8 cellular contexts compared by ENCODE assay signal in the genomic region with DNA sequence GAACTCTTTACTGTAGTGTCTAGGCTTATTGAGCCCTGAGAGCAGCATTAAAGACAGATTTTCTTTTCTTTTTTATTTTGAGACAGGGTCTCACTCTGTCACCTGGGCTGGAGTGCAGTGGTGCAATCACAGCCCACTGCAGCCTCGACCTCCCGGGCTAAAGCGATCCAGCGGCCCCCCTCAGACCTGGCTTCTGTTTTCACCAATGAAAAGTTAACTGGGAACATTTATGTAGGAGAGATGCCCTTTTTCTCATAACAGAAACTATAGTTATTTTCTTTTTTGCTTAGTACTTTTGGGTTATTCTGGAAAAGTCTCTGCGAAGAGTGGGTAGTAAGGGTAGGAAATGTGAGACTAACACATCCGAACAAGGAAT. TPM values are rescaled to one million over a fixed set of nuclear protein-coding genes. Genes with fewer than 3 reads are reported as not detected.
DNase-seq lines count a peak whose midpoint lies in the region; ATAC-seq, FAIRE-seq and TF ChIP-seq lines count a peak whose summit lies in the region.

No MANE protein-coding gene starts in this region.

- H3K9me3 ChIP-seq in heart right ventricle (no peaks in the 10 kb centered on the region), mammary epithelial cell (replicated peaks; ENCODE audit: insufficient read depth, low read length) (no peaks in the 10 kb centered on the region), mononuclear cell (ENCODE audit: low read depth, low read length) (no peaks in the 10 kb centered on the region), uterus (no peaks in the 10 kb centered on the region)

- H3K79me2 ChIP-seq in mammary epithelial cell (ENCODE audit: insufficient read depth, low read length) = peaks cover 65% of the 10 kb centered on the region

- peak overlapping the region; percentile 79 for H3K4me2 ChIP-seq in mammary epithelial cell (ENCODE audit: insufficient read depth, low read depth, low read length)

- H2AFZ ChIP-seq in mammary epithelial cell (ENCODE audit: low read depth, low read length) = no peak overlapping the region

- 77 to 80% methylated on average over 6 of the region's 6 CpGs for WGBS in heart right ventricle, 2 donors
- WGBS in mammary epithelial cell (ENCODE audit: low coverage, missing lambda C conversion rate) = 65% methylated on average over 6 of the region's 6 CpGs

- TF ChIP-seq CTCF in heart right ventricle (IDR thresholded peaks at IDR 0.05) = no peak
- no peak for TF ChIP-seq CTCF in mammary epithelial cell (conservative IDR thresholded peaks at IDR 0.05 in 1 of 2, IDR thresholded peaks at IDR 0.05 in 1 of 2; ENCODE audit: extremely low read depth in 1 of 2, insufficient read depth in 1 of 2, low read depth in 1 of 2, low read length in 2 of 2)
- TF ChIP-seq CTCF in uterus (IDR thresholded peaks at IDR 0.05) = no peak

- no TSS peak for BruUV-seq in mammary epithelial cell (replicated peaks; lab: Mats Ljungman, UMichigan)

- intact Hi-C loops in heart right ventricle (cut with DNase I) = loop anchor here in 8 of 10 donors (2.0 to 10.0 kb wide), 7 partner anchors 71 to 371 kb away; partner anchors contain the start of genes C16orf95 (in 5 of the 8) and KLHDC4 (in 2 of the 8)
- intact Hi-C loops in left cardiac atrium (cut with DNase I) = loop anchor here in 1 of 2 donors (5.0 to 10.0 kb wide), 2 partner anchors 76 to 241 kb away; partner anchors contain the start of gene C16orf95
- intact Hi-C loops in mammary epithelial cell (cut with micrococcal nuclease) = loop anchor here (1.0 to 2.0 kb wide), 3 partner anchors 76 to 830 kb away; partner anchors contain the start of gene C16orf95
- intact Hi-C loops in uterus (cut with DNase I; ENCODE audit: low total_unique reads) = no loop called here

- peaks cover 0 to 12% (median under 1%) of the 10 kb centered on the region in 9 donors for H3K36me3 ChIP-seq in heart right ventricle
- no peaks in the 10 kb centered on the region for H3K36me3 ChIP-seq in mammary epithelial cell (ENCODE audit: insufficient read depth, low read length)
- no peaks in the 10 kb centered on the region for H3K36me3 ChIP-seq in uterus

- H3K27ac ChIP-seq in heart right ventricle (peak overlapping the region in 5 of 10 donors; percentile 23 to 100 (median 100)), mammary epithelial cell (ENCODE audit: insufficient read depth, low read depth, low read length) (peak overlapping the region; percentile 87), uterus (peak overlapping the region; percentile 12 to 98)

- DNase-seq in heart right ventricle (no peak), left cardiac atrium (no peak), mammary epithelial cell (no peak), uterus (no peak), OCI-M2 (lab: John Stamatoyannopoulos, UW; ENCODE audit: unreplicated experiment) (no peak), GM12892 (ENCODE audit: insufficient read length) (no peak)

- in situ Hi-C loops in mammary epithelial cell (cut with MboI; ENCODE audit: low sequenced_read_pairs in 2 of 2) = loop anchor here in 1 of 2 donors (25.0 kb wide), 1 partner anchor 831 kb away; the partner anchor contains the start of genes FOXC2 and MTHFSD

- FAIRE-seq in GM12892 (lab: Jason Lieb, UNC) = no peak

- H4K20me1 ChIP-seq in mammary epithelial cell (ENCODE audit: insufficient read depth, low read length) = no peaks in the 10 kb centered on the region

- H3K4me3 ChIP-seq in heart right ventricle = peak overlapping the region in 9 of 10 donors; percentile 55 to 85 (median 75)
- H3K4me3 ChIP-seq in mammary epithelial cell (replicated peaks in 1 of 3; ENCODE audit: insufficient read depth in 1 of 3, low read depth in 2 of 3, low read length in 3 of 3) = peak overlapping the region; percentile 68 to 90 (median 84)
- peak overlapping the region; percentile 69 for H3K4me3 ChIP-seq in mononuclear cell (ENCODE audit: low read length)
- peak overlapping the region; percentile 63 to 77 for H3K4me3 ChIP-seq in uterus

- no peak for ATAC-seq in heart right ventricle
- no peak for ATAC-seq in left cardiac atrium
- ATAC-seq in HG03378 (IDR thresholded peaks at IDR 0.05; ENCODE audit: unreplicated experiment) = no peak

- dilution Hi-C loops in mammary epithelial cell (cut with HindIII; ENCODE audit: low sequenced_read_pairs) = no loop called here

- H3K4me1 ChIP-seq in heart right ventricle (peaks cover 10 to 58% (median 41%) of the 10 kb centered on the region in 9 donors), mammary epithelial cell (ENCODE audit: insufficient read depth, low read length) (peaks cover 28% of the 10 kb centered on the region), mononuclear cell (ENCODE audit: insufficient read depth, low read length) (peaks cover 38% of the 10 kb centered on the region), uterus (peaks cover 0 to 5% of the 10 kb centered on the region in 2 donors)

- TF ChIP-seq POLR2A in uterus (IDR thresholded peaks at IDR 0.05) (no peak), GM12892 (IDR thresholded peaks at IDR 0.05; ENCODE audit: low read depth, low read length) (no peak)

- CTCF ChIA-PET in mammary epithelial cell (lab: Charles Lee; ENCODE audit: low non-redundant PET) = no interaction called here

- no peaks in the 10 kb centered on the region for H3K27me3 ChIP-seq in heart right ventricle
- no peaks in the 10 kb centered on the region for H3K27me3 ChIP-seq in mammary epithelial cell (ENCODE audit: insufficient read depth, low read length)
- H3K27me3 ChIP-seq in mononuclear cell (ENCODE audit: insufficient read depth, low read length) = no peaks in the 10 kb centered on the region
- H3K27me3 ChIP-seq in uterus = no peaks in the 10 kb centered on the region

- H3K9ac ChIP-seq in mammary epithelial cell (ENCODE audit: insufficient read depth, low read length) = peak overlapping the region; percentile 91

RNA-seq across cellular contexts. Expression of gene MAP1LC3B, which starts 1.5 kb away (rescaled TPM):
- total RNA-seq in heart right ventricle (100 to 1,000 TPM; 109 to 141 (median 125) TPM), left cardiac atrium (10 to 100 TPM; 82.9 to 90.2 TPM), mammary epithelial cell (100 to 1,000 TPM in 1 of 2 donors, 10 to 100 TPM in 1; 78.5 to 104 TPM), mononuclear cell (63.1 TPM), uterus (10 to 100 TPM; 26.3 to 79.7 (median 58.0) TPM)
- polyA plus RNA-seq in heart right ventricle (100 to 1,000 TPM in 1 of 2 donors, 10 to 100 TPM in 1; 47.0 to 161 TPM), mammary epithelial cell (17.9 TPM)
- 48.4 TPM for polyA minus RNA-seq in mammary epithelial cell
- polyA plus RNA-seq in GM12892 (2012; ENCODE audit: missing spikeins) = 34.6 TPM

RNA-seq across cellular contexts. Expression of gene FBXO31, which starts 10.1 kb away (rescaled TPM):
- total RNA-seq in heart right ventricle = 10 to 100 TPM; 58.3 to 94.3 (median 74.0) TPM
- polyA plus RNA-seq in heart right ventricle = 10 to 100 TPM; 15.1 to 21.4 TPM
- 10 to 100 TPM; 45.6 to 50.8 TPM for total RNA-seq in left cardiac atrium
- total RNA-seq in mammary epithelial cell = 10 to 100 TPM; 31.2 to 36.1 TPM
- polyA plus RNA-seq in mammary epithelial cell = 14.5 TPM
- 25.3 TPM for polyA minus RNA-seq in mammary epithelial cell
- 17.3 TPM for total RNA-seq in mononuclear cell
- total RNA-seq in uterus = 100 to 1,000 TPM in 1 of 4 donors, 10 to 100 TPM in 3; 35.2 to 309 (median 74.8) TPM
- polyA plus RNA-seq in GM12892 (2012; ENCODE audit: missing spikeins) = 10.6 TPM
